18 cellular contexts compared by ENCODE assay signal in genomic region chr12:71730936-71731335, GRCh38.
"Had no signal": no experiment of that assay in that cellular context is flagged by ENCODE, and none has a peak within 500 bp of the region (broad histone marks: within the 10 kb centered on the region; RNA-seq: fewer than 3 reads in every experiment).

No MANE protein-coding gene starts in this region.

- H3K4me1 ChIP-seq: esophagus muscularis mucosa, left lung, right atrium auricular region, transverse colon had no signal

- H3K27ac ChIP-seq: esophagus muscularis mucosa, left lung, neutrophil, right atrium auricular region, transverse colon, WERI-Rb-1 had no signal

- H3K4me3 ChIP-seq: esophagus muscularis mucosa, left lung, right atrium auricular region, transverse colon had no signal

- H3K9me3 ChIP-seq: esophagus muscularis mucosa, left lung, neutrophil, right atrium auricular region, transverse colon had no signal

- H3K27me3 ChIP-seq: left lung, neutrophil, right atrium auricular region, transverse colon had no signal

- ATAC-seq: activated CD8-positive, alpha-beta memory T cell treated with anti-CD3 and anti-CD28 coated beads, Interleukin-2, amount 10 ng/mL, durations not matched to agents 7 days and 5 days; left lung; natural killer cell; stimulated activated naive CD8-positive, alpha-beta T cell treated with anti-CD3 and anti-CD28 coated beads, Interleukin-15, Interleukin-2, amounts not matched to agents 100 U/mL and 50 U/mL, for 24 hours; T-cell had no signal

- H3K36me3 ChIP-seq: esophagus muscularis mucosa, left lung, neutrophil, right atrium auricular region, transverse colon, WERI-Rb-1 had no signal

- DNase-seq: activated CD4-positive, alpha-beta memory T cell treated with anti-CD3 and anti-CD28 coated beads for 36 hours; activated CD8-positive, alpha-beta memory T cell treated with anti-CD3 and anti-CD28 coated beads, Interleukin-2, amount 10 ng/mL, durations not matched to agents 7 days and 5 days; activated naive CD4-positive, alpha-beta T cell treated with anti-CD3 and anti-CD28 coated beads, Interleukin-2, amount 10 ng/mL, durations not matched to agents 7 days and 5 days; activated T-cell treated with anti-CD3 and anti-CD28 coated beads, Interleukin-2, amount 50 U/mL, for 1 hour; glutamatergic neuron; hypothalamus; kidney; left lung; natural killer cell; posterior cingulate gyrus; stimulated activated naive CD8-positive, alpha-beta T cell treated with anti-CD3 and anti-CD28 coated beads, Interleukin-15, Interleukin-2, amounts not matched to agents 100 U/mL and 50 U/mL, for 24 hours; T-cell; T-helper 9 cell; transverse colon; WERI-Rb-1 had no signal
